In genomic region chr7:66628361-66629221, GRCh38 we compare ENCODE assay signal across 8 cellular contexts. TPM values are rescaled to one million over a fixed set of nuclear protein-coding genes. Genes with fewer than 3 reads are reported as not detected.
DNase-seq lines count a peak whose midpoint lies in the region; ATAC-seq and TF ChIP-seq lines count a peak whose summit lies in the region.

Gene KCTD7 (plus strand): TSS chr7:66628881. CDS start chr7:66629065, 184 bp downstream.

- TF ChIP-seq CTCF in IMR-90 (conservative IDR thresholded peaks at IDR 0.05; ENCODE audit: low read depth, low read length) (no peak), OCI-LY7 (conservative IDR thresholded peaks at IDR 0.05; ENCODE audit: low read length) (no peak)

- WGBS in IMR-90 (ENCODE audit: extremely low coverage in 2 of 2, insufficient read length in 1 of 2), 2 experiments, result 1% methylated on average over 34 of the region's 93 CpGs; no CpG with 5 or more reads in 1 of the 2 experiments

- no peak for TF ChIP-seq RAD21 in IMR-90 (IDR thresholded peaks at IDR 0.05; ENCODE audit: low read length)

- peak within 1 kb of the TSS; percentile 83 for H4K5ac ChIP-seq in IMR-90 (ENCODE audit: low read depth, low read length)

- H2BK20ac ChIP-seq in IMR-90 (ENCODE audit: low read depth, low read length), result peak within 1 kb of the TSS; percentile 19; the same call in 1 of the 2 replicates

- no TSS peak for BruUV-seq in IMR-90 (replicated peaks; lab: Mats Ljungman, UMichigan)
- BruUV-seq in OCI-LY7 (replicated peaks; lab: Mats Ljungman, UMichigan), result no TSS peak

- peak within 1 kb of the TSS; percentile 82 for H3K18ac ChIP-seq in IMR-90 (ENCODE audit: low read depth, low read length)

- peak within 1 kb of the TSS; percentile 95 for H3K56ac ChIP-seq in IMR-90 (ENCODE audit: extremely low read depth, insufficient read depth, low read length)

- H3K27ac ChIP-seq in IMR-90 (ENCODE audit: insufficient read depth, low read length), result peak within 1 kb of the TSS; percentile 95
- peak within 1 kb of the TSS; percentile 66 for H3K27ac ChIP-seq in OCI-LY7 (ENCODE audit: low read depth, low read length, poor library complexity, severe bottlenecking)

- ATAC-seq in GM21529 (IDR thresholded peaks at IDR 0.05; ENCODE audit: unreplicated experiment) (peak; percentile 92), IMR-90 (ENCODE audit: low read depth) (peak; percentile 91)

- H3K9me3 ChIP-seq in IMR-90 (ENCODE audit: control insufficient read depth, insufficient read depth, low read length), result no peaks in the 10 kb centered on the region
- H3K9me3 ChIP-seq in OCI-LY7 (ENCODE audit: low read length), result no peaks in the 10 kb centered on the region
- H3K9me3 ChIP-seq in mononuclear cell (ENCODE audit: low read depth, low read length), result no peaks in the 10 kb centered on the region

- H3K27me3 ChIP-seq in IMR-90 (ENCODE audit: control insufficient read depth, insufficient read depth, low read length) (no peaks in the 10 kb centered on the region), mononuclear cell (ENCODE audit: insufficient read depth, low read length) (no peaks in the 10 kb centered on the region)

- POLR2A ChIA-PET in IMR-90 (lab: Charles Lee; ENCODE audit: unreplicated experiment), result interaction anchor here (0.5 to 0.7 kb wide), 5 partner anchors 15 to 597 kb away, joined by 3 to 13 read pairs (median 5); no protein-coding TSS in a partner anchor
- POLR2A ChIA-PET in OCI-LY7 (lab: Charles Lee), result interaction anchor here (0.6 to 2.1 kb wide), 7 partner anchors 13 to 420 kb away, joined by 3 to 8 read pairs (median 4); no protein-coding TSS in a partner anchor

- H3K36me3 ChIP-seq in IMR-90 (ENCODE audit: control insufficient read depth, insufficient read depth, low read length) (peaks cover 5% of the 10 kb centered on the region; the same call in 1 of the 2 replicates), OCI-LY7 (ENCODE audit: insufficient read depth, low read length) (peaks cover 7% of the 10 kb centered on the region)

- H3K4me2 ChIP-seq in IMR-90 (ENCODE audit: low read depth, low read length) (peak within 1 kb of the TSS; percentile 82), OCI-LY7 (ENCODE audit: low read length) (peak within 1 kb of the TSS; percentile 99)

- no peaks in the 10 kb centered on the region for H3K9me2 ChIP-seq in OCI-LY7 (ENCODE audit: insufficient read depth, low read length)

- peak within 1 kb of the TSS; percentile 70 to 98 for H4K8ac ChIP-seq in IMR-90 (ENCODE audit: low read depth in 2 of 2, low read length in 2 of 2)

- peak within 1 kb of the TSS; percentile 96 for H3K23ac ChIP-seq in IMR-90 (ENCODE audit: low read depth, low read length)

- peaks cover 34% of the 10 kb centered on the region; the same call in 1 of the 2 replicates for H3K79me2 ChIP-seq in OCI-LY7 (ENCODE audit: insufficient read depth, low read depth, low read length)

- CTCF ChIA-PET in IMR-90 (lab: Yijun Ruan, JAX), result interaction anchor here (0.5 kb wide), 1 partner anchor 16 kb away, joined by 4 read pairs; no protein-coding TSS in a partner anchor
- CTCF ChIA-PET in OCI-LY7 (lab: Charles Lee; ENCODE audit: unreplicated experiment), result interaction anchor here (0.8 kb wide), 1 partner anchor 14 kb away, joined by 4 read pairs; no protein-coding TSS in a partner anchor

- peak within 1 kb of the TSS; percentile 85 for H2BK120ac ChIP-seq in IMR-90 (ENCODE audit: low read depth, low read length)

- H3K4ac ChIP-seq in IMR-90 (ENCODE audit: low read depth, low read length), result peak within 1 kb of the TSS; percentile 97

- peak; percentile 97 for TF ChIP-seq POLR2A in IMR-90 (IDR thresholded peaks at IDR 0.05; ENCODE audit: low read depth, low read length)

- intact Hi-C loops in IMR-90 (cut with micrococcal nuclease), result loop anchor here (5.0 kb wide), 1 partner anchor 476 kb away; no protein-coding TSS in a partner anchor
- intact Hi-C loops in OCI-LY7 (cut with micrococcal nuclease; ENCODE audit: unreplicated experiment), result loop anchor here (1.0 to 5.0 kb wide), 4 partner anchors 26 to 109 kb away; no protein-coding TSS in a partner anchor

- peak within 1 kb of the TSS; percentile 94 for H2AK9ac ChIP-seq in IMR-90 (replicated peaks; ENCODE audit: low read depth, low read length, poor library complexity)

- H2AFZ ChIP-seq in IMR-90 (replicated peaks; ENCODE audit: low read length, poor library complexity) (peak within 1 kb of the TSS; percentile 97), OCI-LY7 (ENCODE audit: low read length) (peak within 1 kb of the TSS; percentile 78)

- H3K79me1 ChIP-seq in IMR-90 (ENCODE audit: low read depth in 1 of 2, low read length in 2 of 2), result peaks cover 20 to 34% of the 10 kb centered on the region in 2 experiments

- in situ Hi-C loops in IMR-90 (cut with MboI; ENCODE audit: low sequenced_read_pairs), result no loop called here

- H4K20me1 ChIP-seq in IMR-90 (ENCODE audit: insufficient read depth, low read length) (no peaks in the 10 kb centered on the region; the same call in 1 of the 2 replicates), OCI-LY7 (ENCODE audit: insufficient read depth, low read length) (no peaks in the 10 kb centered on the region)

- dilution Hi-C loops in IMR-90 (cut with HindIII; ENCODE audit: low sequenced_read_pairs, unreplicated experiment), result no loop called here

- H3K4me1 ChIP-seq in IMR-90 (ENCODE audit: control insufficient read depth, insufficient read depth, low read length) (peaks cover 6% of the 10 kb centered on the region), OCI-LY7 (ENCODE audit: insufficient read depth, low read length, poor library complexity, severe bottlenecking) (peaks cover 58% of the 10 kb centered on the region), mononuclear cell (ENCODE audit: insufficient read depth, low read length) (peaks cover 52% of the 10 kb centered on the region)

- peak within 1 kb of the TSS; percentile 94 for H2BK5ac ChIP-seq in IMR-90 (ENCODE audit: low read depth, low read length, poor library complexity, severe bottlenecking)

- H2AK5ac ChIP-seq in IMR-90 (ENCODE audit: low read depth, low read length), result peak within 1 kb of the TSS; percentile 97

- H3K4me3 ChIP-seq in IMR-90 (ENCODE audit: insufficient read depth, low read depth, low read length) (peak within 1 kb of the TSS; percentile 73), OCI-LY7 (ENCODE audit: low read depth, low read length, poor library complexity, severe bottlenecking) (peak within 1 kb of the TSS; percentile 74), mononuclear cell (ENCODE audit: low read length) (peak within 1 kb of the TSS; percentile 67)

- peak within 1 kb of the TSS; percentile 63; the same call in 1 of the 3 replicates for H2BK15ac ChIP-seq in IMR-90 (ENCODE audit: low read depth, low read length)

- peak within 1 kb of the TSS; percentile 95 for H4K91ac ChIP-seq in IMR-90 (ENCODE audit: insufficient read depth, low read depth, low read length)

- peaks cover 26% of the 10 kb centered on the region for H3K9me1 ChIP-seq in IMR-90 (ENCODE audit: insufficient read depth, low read length)

- peak within 1 kb of the TSS; percentile 95 for H3K9ac ChIP-seq in IMR-90 (ENCODE audit: low read depth, low read length)

- peak; percentile 96 for DNase-seq in DMS 273 treated with DMSO at 0.1 percent for 48 hours (lab: John Stamatoyannopoulos, UW)
- DNase-seq in IMR-90, result peak; percentile 98
- peak; percentile 98 for DNase-seq in OCI-LY7 (ENCODE audit: low spot score)
- peak; percentile 91 for DNase-seq in activated T-cell treated with anti-CD3 and anti-CD28 coated beads for 24 hours (ENCODE audit: low read depth)
- DNase-seq in epidermal melanocyte (ENCODE audit: insufficient read length, low spot score), result peak; percentile 98
- DNase-seq in stimulated activated CD8-positive, alpha-beta memory T cell treated with anti-CD3 and anti-CD28 coated beads, Interleukin-2, amount 100 ng/mL, for 48 hours (ENCODE audit: low read depth in 2 of 2), result peak; percentile 92 to 96

- peak within 1 kb of the TSS; percentile 98 for H3K14ac ChIP-seq in IMR-90 (replicated peaks; ENCODE audit: low read depth, low read length)

TF ChIP-seq in IMR-90, 13 proteins besides CTCF, POLR2A, EP300 and RAD21 (continues in another document):
- TF ChIP-seq USF2 (IDR thresholded peaks at IDR 0.05; ENCODE audit: low read depth, low read length) (peak; percentile 38; the same call in 1 of the 2 replicates), SMC3 (IDR thresholded peaks at IDR 0.05; ENCODE audit: low read depth, low read length) (no peak), FOS (IDR thresholded peaks at IDR 0.05; ENCODE audit: low read depth, low read length) (peak; percentile 23), ELK1 (IDR thresholded peaks at IDR 0.05; ENCODE audit: borderline replicate concordance, low read depth, low read length) (no peak), NFE2L2 (IDR thresholded peaks at IDR 0.05; ENCODE audit: low read depth, low read length) (peak; percentile 5; the same call in 1 of the 2 replicates), BHLHE40 (IDR thresholded peaks at IDR 0.05; ENCODE audit: low read depth, low read length) (peak; percentile 42; the same call in 1 of the 2 replicates), MXI1 (IDR thresholded peaks at IDR 0.05; ENCODE audit: borderline replicate concordance, low read depth, low read length) (peak; percentile 89), MAFK (IDR thresholded peaks at IDR 0.05; ENCODE audit: low read depth, low read length) (no peak), CHD1 (IDR thresholded peaks at IDR 0.05; ENCODE audit: low read depth, low read length) (no peak), RCOR1 (IDR thresholded peaks at IDR 0.05; ENCODE audit: insufficient replicate concordance, low read length) (peak; percentile 18)

RNA-seq across cellular contexts. Expression of gene KCTD7, which starts in this region (rescaled TPM):
- total RNA-seq in IMR-90 (2012; rRNA removed) (6.1 TPM in 2 replicates), OCI-LY7 (2022) (41.8 and 43.3 TPM in 2 replicates), mononuclear cell (8.7 TPM)
- 11.3 and 12.8 TPM in 2 replicates for polyA plus RNA-seq in IMR-90 (2012; rRNA removed)
- polyA plus RNA-seq in IMR-90 (2012; cell fraction: cytosol; rRNA removed), result 8.9 and 12.4 TPM in 2 replicates
- polyA plus RNA-seq in IMR-90 (2012; cell fraction: nucleus; rRNA removed; ENCODE audit: low replicate concordance), result 40.0 and 52.6 TPM in 2 replicates
- 32.9 and 40.5 TPM in 2 replicates for total RNA-seq in OCI-LY7 (2014; rRNA removed; shearing (Covaris generic))

Comparison
In these comparisons a context has a peak if more than half of its experiments do, and no peak if none do; other contexts are left out.
1. Peak in every context shown above with its lines: DNase-seq, ATAC-seq, H3K4me3 ChIP-seq and H3K27ac ChIP-seq.